Comparison of ENCODE assay signal across 8 cellular contexts in the genomic region with DNA sequence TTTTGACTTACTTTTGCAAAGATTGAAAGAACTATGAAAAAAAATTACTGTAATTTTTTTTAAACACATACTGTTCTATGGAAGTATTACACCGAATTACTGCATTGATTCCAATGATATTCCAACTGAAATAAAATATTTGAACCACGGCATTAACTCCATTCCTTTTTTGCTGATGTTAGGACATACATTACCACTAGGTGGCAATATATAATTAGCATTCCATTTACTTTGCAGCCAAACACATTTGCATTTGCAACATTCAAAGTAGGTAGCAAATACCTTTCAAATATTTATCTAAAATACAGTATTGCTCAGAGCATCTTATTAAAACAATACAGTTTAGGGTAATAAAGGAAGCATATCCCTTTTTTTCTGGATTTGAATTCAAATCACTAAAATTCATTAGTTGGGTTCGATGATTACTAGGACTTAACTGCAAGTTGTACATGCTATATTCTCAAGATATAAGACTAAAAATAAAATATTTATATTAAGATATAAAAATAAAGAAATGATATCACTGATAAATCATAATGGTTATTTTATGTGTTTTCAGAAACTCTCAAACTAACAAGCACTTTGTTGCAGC. TPM values are rescaled to one million over a fixed set of nuclear protein-coding genes. Genes with fewer than 3 reads are reported as not detected.
DNase-seq lines count a peak whose midpoint lies in the region; ATAC-seq, FAIRE-seq and TF ChIP-seq lines count a peak whose summit lies in the region.

No MANE protein-coding gene starts in this region.

- H3K9me3 ChIP-seq in RWPE2 (ENCODE audit: severe bottlenecking), result no peaks in the 10 kb centered on the region
- peaks cover 7% of the 10 kb centered on the region for H3K9me3 ChIP-seq in thoracic aorta

- H3K27ac ChIP-seq in RWPE2 (ENCODE audit: poor library complexity, severe bottlenecking), result no peak overlapping the region
- H3K27ac ChIP-seq in thoracic aorta, result no peak overlapping the region

- peak; percentile 88 for TF ChIP-seq CTCF in RWPE2 (IDR thresholded peaks at IDR 0.05; ENCODE audit: poor library complexity, severe bottlenecking)
- peak; percentile 56 for TF ChIP-seq CTCF in thoracic aorta (IDR thresholded peaks at IDR 0.05)

- H3K4me3 ChIP-seq in RWPE2 (ENCODE audit: severe bottlenecking), result no peak overlapping the region
- H3K4me3 ChIP-seq in thoracic aorta, result no peak overlapping the region

- ATAC-seq in HG03442 (IDR thresholded peaks at IDR 0.05; ENCODE audit: unreplicated experiment), result peak; percentile 35
- ATAC-seq in RWPE2 (ENCODE audit: low read depth), result no peak
- ATAC-seq in thoracic aorta (ENCODE audit: insufficient number of reproducible peaks, low FRiP score, low read depth), result no peak
- ATAC-seq in GM21526 (IDR thresholded peaks at IDR 0.05; ENCODE audit: low FRiP score, unreplicated experiment), result no peak
- ATAC-seq in HG03460 (IDR thresholded peaks at IDR 0.05; ENCODE audit: unreplicated experiment), result no peak

- peak; percentile 88 for FAIRE-seq in frontal cortex (lab: Jason Lieb, UNC)

- H3K27me3 ChIP-seq in RWPE2 (ENCODE audit: insufficient read depth, poor library complexity, severe bottlenecking) (no peaks in the 10 kb centered on the region), thoracic aorta (replicated peaks; ENCODE audit: insufficient read depth) (no peaks in the 10 kb centered on the region)

- no peaks in the 10 kb centered on the region for H3K4me1 ChIP-seq in RWPE2 (ENCODE audit: insufficient read depth, poor library complexity, severe bottlenecking)
- H3K4me1 ChIP-seq in thoracic aorta (ENCODE audit: control insufficient read depth in 1 of 2, low read depth in 2 of 2), result no peaks in the 10 kb centered on the region

- peak; percentile 15 to 17 for DNase-seq in SHP77 (lab: John Stamatoyannopoulos, UW)
- no peak for DNase-seq in SHP77 treated with DMSO at 0.1 percent for 48 hours (lab: John Stamatoyannopoulos, UW)
- DNase-seq in RWPE2 (ENCODE audit: low spot score), result no peak
- peak in 1 of 2 donors; percentile 5 for DNase-seq in frontal cortex (ENCODE audit: low spot score in 2 of 2)
- no peak for DNase-seq in thoracic aorta (ENCODE audit: low spot score)

- H3K36me3 ChIP-seq in RWPE2 (ENCODE audit: low read depth) (peaks cover 11% of the 10 kb centered on the region), thoracic aorta (peaks cover under 1% of the 10 kb centered on the region)

RNA-seq across cellular contexts. Expression of a gene that starts 31.3 kb away (rescaled TPM):
- total RNA-seq in frontal cortex, result 68.1 TPM
- 10 to 100 TPM; 23.4 to 34.9 TPM for total RNA-seq in thoracic aorta

Comparison
In these comparisons a context has a peak if more than half of its experiments do, and no peak if none do; other contexts are left out.
1. DNase-seq: peak in SHP77 (2 of 2); none in SHP77 treated with DMSO at 0.1 percent for 48 hours (single experiment), RWPE2 (single experiment) and thoracic aorta (single experiment).